In the genomic region with DNA sequence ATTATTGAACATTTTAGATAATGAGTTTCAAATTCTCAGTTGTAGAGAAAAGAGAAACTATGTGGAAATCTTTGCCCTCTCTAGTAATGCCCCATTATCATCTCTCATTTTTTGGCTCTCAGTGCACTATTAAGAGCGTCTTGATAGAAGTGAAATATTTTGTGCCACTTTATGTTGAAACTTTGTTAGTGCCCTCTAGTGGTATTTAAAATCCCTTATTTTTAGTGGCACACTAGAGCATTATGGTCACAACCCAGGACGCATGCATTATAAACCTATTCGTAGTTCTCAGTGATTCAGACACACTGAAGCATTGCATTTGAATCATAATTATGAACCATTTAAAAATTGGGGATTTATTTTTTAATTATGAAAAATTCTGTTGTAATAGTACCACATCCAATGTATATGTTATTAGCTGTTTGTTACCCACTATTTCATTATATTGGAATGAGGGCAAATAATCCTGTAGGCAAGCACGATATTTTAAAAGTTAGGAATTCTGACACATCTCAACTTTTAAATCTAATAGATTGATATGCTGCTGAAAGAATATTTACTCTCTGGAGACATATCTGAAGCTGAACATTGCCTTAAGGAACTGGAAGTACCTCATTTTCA, we compare ENCODE assay signal across 8 cellular contexts. TPM values are rescaled to one million over a fixed set of nuclear protein-coding genes. Genes with fewer than 3 reads are reported as not detected.
DNase-seq lines count a peak whose midpoint lies in the region; ATAC-seq, FAIRE-seq and TF ChIP-seq lines count a peak whose summit lies in the region.

No MANE protein-coding gene starts in this region.

- no peak for TF ChIP-seq EP300 in GM12878 (IDR thresholded peaks at IDR 0.05; ENCODE audit: borderline replicate concordance in 1 of 2, control insufficient read depth in 1 of 2, low read depth in 2 of 2, low read length in 2 of 2)

- H3K4me2 ChIP-seq in GM12878 (ENCODE audit: control insufficient read depth, insufficient read depth) (no peak overlapping the region), keratinocyte (ENCODE audit: control insufficient read depth, extremely low read depth, insufficient read depth, low read depth, low read length) (no peak overlapping the region)

- no peaks in the 10 kb centered on the region for H4K20me1 ChIP-seq in GM12878 (ENCODE audit: control insufficient read depth, insufficient read depth)
- H4K20me1 ChIP-seq in keratinocyte (ENCODE audit: control insufficient read depth, extremely low read depth, insufficient read depth, low read length) = no peaks in the 10 kb centered on the region

- in situ Hi-C loops in GM12878 (cut with MboI) = no loop called here

- TF ChIP-seq CTCF in GM12878 (IDR thresholded peaks at IDR 0.05 in 2 of 3, conservative IDR thresholded peaks at IDR 0.05 in 1 of 3; ENCODE audit: control insufficient read depth in 2 of 3, extremely low read depth in 1 of 3, insufficient read depth in 1 of 3, low read depth in 3 of 3, low read length in 3 of 3) (peak; percentile 34 to 52 (median 44); a peak in 4 of 6 replicates), keratinocyte (optimal IDR thresholded peaks at IDR 0.05 in 1 of 3, IDR thresholded peaks at IDR 0.05 in 1 of 3, conservative IDR thresholded peaks at IDR 0.05 in 1 of 3; ENCODE audit: extremely low read depth in 1 of 3, insufficient read depth in 2 of 3, low read length in 3 of 3) (peak in 2 of 3 experiments; percentile 27 to 32), thyroid gland (IDR thresholded peaks at IDR 0.05) (peak; percentile 23 to 69 (median 60))

- H3K27me3 ChIP-seq in GM12878 (replicated peaks in 1 of 2; ENCODE audit: control insufficient read depth in 2 of 2, insufficient read depth in 2 of 2, low read length in 1 of 2) (no peaks in the 10 kb centered on the region), keratinocyte (ENCODE audit: control insufficient read depth, extremely low read depth, insufficient read depth, low read length) (no peaks in the 10 kb centered on the region), thyroid gland (no peaks in the 10 kb centered on the region)

- no TSS peak for BruUV-seq in GM12878 (replicated peaks; lab: Mats Ljungman, UMichigan)

- FAIRE-seq in GM12878 (lab: Jason Lieb, UNC) = peak; percentile 83
- FAIRE-seq in keratinocyte (lab: Jason Lieb, UNC) = peak; percentile 67

- H3K9me3 ChIP-seq in GM12878 (replicated peaks; ENCODE audit: control insufficient read depth, insufficient read depth, low read length) = no peaks in the 10 kb centered on the region
- no peaks in the 10 kb centered on the region for H3K9me3 ChIP-seq in keratinocyte (ENCODE audit: control insufficient read depth, low read depth, low read length)
- H3K9me3 ChIP-seq in thyroid gland = no peaks in the 10 kb centered on the region

- RAD21 ChIA-PET in GM12878 (lab: Charles Lee; ENCODE audit: unreplicated experiment) = interaction anchor here (0.6 to 10.5 kb wide), 26 partner anchors 9 to 283 kb away, joined by 3 to 115 read pairs (median 6); a partner anchor contains a TSS

- no peak overlapping the region for H3K27ac ChIP-seq in GM12878 (ENCODE audit: control insufficient read depth, insufficient read depth)
- H3K27ac ChIP-seq in keratinocyte (ENCODE audit: control insufficient read depth, insufficient read depth, low read length) = no peak overlapping the region
- H3K27ac ChIP-seq in thyroid gland = peak overlapping the region; percentile 30 to 43 (median 39)

- CTCF ChIA-PET in GM12878 (lab: Yijun Ruan, JAX) = interaction anchor here (0.6 to 11.1 kb wide), 49 partner anchors 9 to 339 kb away, joined by 3 to 196 read pairs (median 4); a partner anchor contains a TSS

- intact Hi-C loops in Right ventricle myocardium inferior (cut with DNase I) (loop anchor here (2.0 to 5.0 kb wide), 3 partner anchors 89 to 281 kb away; no protein-coding TSS in a partner anchor), cardiac septum (cut with DNase I) (loop anchor here (2.0 to 10.0 kb wide), 3 partner anchors 91 to 279 kb away; no protein-coding TSS in a partner anchor), GM12878 (cut with micrococcal nuclease; ENCODE audit: unreplicated experiment) (loop anchor here (1.0 to 10.0 kb wide), 3 partner anchors 90 to 311 kb away; no protein-coding TSS in a partner anchor), thyroid gland (cut with DNase I) (loop anchor here (5.0 kb wide), 1 partner anchor 146 kb away; no protein-coding TSS in a partner anchor)

- H3K4me1 ChIP-seq in GM12878 (ENCODE audit: control insufficient read depth, insufficient read depth, low read length) = no peaks in the 10 kb centered on the region
- H3K4me1 ChIP-seq in keratinocyte (ENCODE audit: control insufficient read depth, extremely low read depth, insufficient read depth, low read length) = peaks cover 3% of the 10 kb centered on the region
- peaks cover 0 to 9% of the 10 kb centered on the region in 2 donors for H3K4me1 ChIP-seq in thyroid gland

- peak; percentile 74 for ATAC-seq in Right ventricle myocardium inferior
- ATAC-seq in HG02571 (IDR thresholded peaks at IDR 0.05; ENCODE audit: unreplicated experiment) = peak; percentile 56
- ATAC-seq in GM12878 = peak; percentile 93

- H3K9ac ChIP-seq in GM12878 (ENCODE audit: control insufficient read depth, insufficient read depth, low read length) = no peak overlapping the region
- no peak overlapping the region for H3K9ac ChIP-seq in keratinocyte (ENCODE audit: control insufficient read depth, extremely low read depth, insufficient read depth, low read length)

- SMC1A ChIA-PET in GM12878 (lab: Charles Lee; ENCODE audit: uncharacterized antibody, unreplicated experiment) = interaction anchor here (0.6 to 15.0 kb wide), 39 partner anchors 10 to 589 kb away, joined by 3 to 221 read pairs (median 5); a partner anchor contains a TSS

- POLR2A ChIA-PET in GM12878 (lab: Charles Lee) = interaction anchor here (0.7 to 2.3 kb wide), 4 partner anchors 24 to 145 kb away, joined by 3 to 9 read pairs (median 3); no protein-coding TSS in a partner anchor

- TF ChIP-seq POLR2A in GM12878 (IDR thresholded peaks at IDR 0.05; ENCODE audit: low read depth, low read length) (no peak), thyroid gland (IDR thresholded peaks at IDR 0.05) (no peak)

- no peaks in the 10 kb centered on the region for H3K9me1 ChIP-seq in keratinocyte (ENCODE audit: control insufficient read depth, extremely low read depth, insufficient read depth, low read length)

- H2AFZ ChIP-seq in GM12878 (ENCODE audit: control insufficient read depth, low read depth, low read length) (no peak overlapping the region), keratinocyte (ENCODE audit: control insufficient read depth, low read length) (no peak overlapping the region)

- no peak for DNase-seq in Right ventricle myocardium inferior (ENCODE audit: missing footprints)
- DNase-seq in cardiac septum (ENCODE audit: low spot score) = no peak
- peak; percentile 39 for DNase-seq in NCI-H446 treated with DMSO at 0.1 percent for 48 hours (lab: John Stamatoyannopoulos, UW)
- DNase-seq in GM12878 (ENCODE audit: low read depth, low spot score) = no peak
- DNase-seq in keratinocyte (ENCODE audit: low read depth, low spot score) = no peak
- DNase-seq in thyroid gland = no peak
- no peak for DNase-seq in HK-2 (ENCODE audit: unreplicated experiment)

- peaks cover 0 to 41% of the 10 kb centered on the region in 2 experiments; a peak in 3 of 4 replicates for H3K36me3 ChIP-seq in GM12878 (ENCODE audit: control insufficient read depth in 2 of 2, insufficient read depth in 2 of 2, low read length in 1 of 2)
- H3K36me3 ChIP-seq in keratinocyte (ENCODE audit: control insufficient read depth in 2 of 2, extremely low read depth in 1 of 2, insufficient read depth in 2 of 2, low read length in 2 of 2) = peaks cover 6 to 8% of the 10 kb centered on the region in 2 experiments
- peaks cover 15 to 45% of the 10 kb centered on the region in 2 donors for H3K36me3 ChIP-seq in thyroid gland

- H3K79me2 ChIP-seq in GM12878 (ENCODE audit: control insufficient read depth, insufficient read depth, low read length) = peaks cover 6% of the 10 kb centered on the region
- H3K79me2 ChIP-seq in keratinocyte (ENCODE audit: control insufficient read depth, insufficient read depth, low read length) = no peaks in the 10 kb centered on the region

- WGBS in GM12878 (ENCODE audit: insufficient coverage, insufficient replicate concordance, low lambda C conversion rate, missing lambda C conversion rate) = 27% methylated on average over 4 of the region's 4 CpGs
- WGBS in thyroid gland, 2 donors = 36 to 40% methylated on average over 4 of the region's 4 CpGs

- H3K4me3 ChIP-seq in GM12878 (no peak overlapping the region), keratinocyte (ENCODE audit: control insufficient read depth in 2 of 3, extremely low read depth in 1 of 3, insufficient read depth in 2 of 3, low read depth in 1 of 3, low read length in 3 of 3) (no peak overlapping the region), thyroid gland (replicated peaks in 1 of 3) (no peak overlapping the region)

- dilution Hi-C loops in keratinocyte (cut with MboI; ENCODE audit: extremely low pct_ligation_motif_present, low sequenced_read_pairs) = loop anchor here (25.0 kb wide), 1 partner anchor 581 kb away; a partner anchor contains a TSS

- TF ChIP-seq RAD21 in GM12878 (IDR thresholded peaks at IDR 0.05; ENCODE audit: insufficient read depth, low read depth, low read length) = peak; percentile 66

RNA-seq across cellular contexts. Expression of a gene that starts 21.9 kb away (rescaled TPM):
- total RNA-seq in Right ventricle myocardium inferior = 71.6 TPM
- 42.0 TPM for total RNA-seq in cardiac septum
- total RNA-seq in GM12878 (2013; cell fraction: nucleolus; rRNA removed) = 343 and 354 TPM in 2 replicates
- 106 and 108 TPM in 2 replicates for total RNA-seq in GM12878 (2014; rRNA removed)
- total RNA-seq in GM12878 (2014; rRNA removed; fragmentation: Illumina TruSeq; extraction: Trizol) = 168 and 179 TPM in 2 replicates
- 169 and 181 TPM in 2 replicates for total RNA-seq in GM12878 (2021)
- 158 TPM for polyA plus RNA-seq in GM12878 (2011; ENCODE audit: low read depth)
- polyA plus RNA-seq in GM12878 (2011; rRNA removed) = 189 and 280 TPM in 2 replicates
- polyA plus RNA-seq in GM12878 (2011; cell fraction: cytosol; rRNA removed) = 33.8 and 38.8 TPM in 2 replicates
- polyA plus RNA-seq in GM12878 (2011; cell fraction: nucleus; rRNA removed) = 93.5 and 111 TPM in 2 replicates
- polyA plus RNA-seq in GM12878 (2012) = 313 and 387 TPM in 2 replicates
- polyA plus RNA-seq in GM12878 (2014; fragmentation: Illumina TruSeq; extraction: Trizol) = 219 and 380 TPM in 2 replicates
- polyA plus RNA-seq in GM12878 (2014; fragmentation: Nextera tagmentation; extraction: Ambion mirVana) = 100 to 1,000 TPM; 101 to 138 TPM
- polyA plus RNA-seq in GM12878 (2014; rRNA removed) = 155 and 174 TPM in 2 replicates
- 100 to 1,000 TPM; 341 to 372 TPM for polyA plus RNA-seq in GM12878 (2016; fragmentation: Nextera tagmentation; extraction: Ambion mirVana)
- 37.1 and 72.9 TPM in 2 replicates for polyA minus RNA-seq in GM12878 (2011; rRNA and poly(A)+ RNA removed)
- 31.5 and 42.2 TPM in 2 replicates for polyA minus RNA-seq in GM12878 (2011; cell fraction: cytosol; rRNA and poly(A)+ RNA removed)
- polyA minus RNA-seq in GM12878 (2011; cell fraction: nucleus; rRNA and poly(A)+ RNA removed) = 57.9 and 72.6 TPM in 2 replicates
- 63.1 to 146 TPM (median 99.7 TPM) in 3 replicates for polyA plus RNA-seq in keratinocyte
- polyA plus RNA-seq in keratinocyte (2011; ENCODE audit: low read depth) = 334 TPM
- 60.6 and 83.9 TPM in 2 replicates for polyA plus RNA-seq in keratinocyte (2011; cell fraction: cytosol; rRNA removed)
- 75.6 and 156 TPM in 2 replicates for polyA plus RNA-seq in keratinocyte (2011; cell fraction: nucleus; rRNA removed)
- polyA plus RNA-seq in keratinocyte (2012; ENCODE audit: low replicate concordance) = 80.0 and 198 TPM in 2 replicates
- polyA minus RNA-seq in keratinocyte = 8.4 to 29.0 TPM (median 14.0 TPM) in 3 replicates
- 27.0 TPM for polyA minus RNA-seq in keratinocyte (2011; cell fraction: cytosol; rRNA and poly(A)+ RNA removed)
- polyA minus RNA-seq in keratinocyte (2011; cell fraction: nucleus; rRNA and poly(A)+ RNA removed) = 37.1 and 90.1 TPM in 2 replicates
- total RNA-seq in thyroid gland = 100 to 1,000 TPM; 188 to 340 (median 256) TPM

RNA-seq across cellular contexts. Expression of a gene that starts 25.3 kb away (rescaled TPM):
- total RNA-seq in Right ventricle myocardium inferior (19.0 TPM), cardiac septum (31.1 TPM), GM12878 (2014; rRNA removed) (13.8 and 19.2 TPM in 2 replicates), GM12878 (2014; rRNA removed; fragmentation: Illumina TruSeq; extraction: Trizol) (25.1 and 26.1 TPM in 2 replicates), GM12878 (2021) (16.4 and 19.1 TPM in 2 replicates), thyroid gland (10 to 100 TPM; 27.3 to 48.4 (median 34.1) TPM)
- total RNA-seq in GM12878 (2013; cell fraction: nucleolus; rRNA removed) = 53.8 and 60.1 TPM in 2 replicates
- polyA plus RNA-seq in GM12878 (2011; ENCODE audit: low read depth) = 8.1 TPM
- polyA plus RNA-seq in GM12878 (2011; rRNA removed) (34.3 and 67.2 TPM in 2 replicates), GM12878 (2014; fragmentation: Illumina TruSeq; extraction: Trizol) (31.9 and 32.6 TPM in 2 replicates), GM12878 (2014; fragmentation: Nextera tagmentation; extraction: Ambion mirVana) (10 to 100 TPM; 34.7 to 40.8 TPM), GM12878 (2014; rRNA removed) (12.6 and 24.5 TPM in 2 replicates), GM12878 (2016; fragmentation: Nextera tagmentation; extraction: Ambion mirVana) (10 to 100 TPM; 30.7 to 33.8 TPM), keratinocyte (12.8 to 30.4 TPM (median 13.9 TPM) in 3 replicates)
- polyA plus RNA-seq in GM12878 (2011; cell fraction: cytosol; rRNA removed) = 10.1 and 11.6 TPM in 2 replicates
- polyA plus RNA-seq in GM12878 (2011; cell fraction: nucleus; rRNA removed) = 25.2 and 26.0 TPM in 2 replicates
- 23.8 and 25.3 TPM in 2 replicates for polyA plus RNA-seq in GM12878 (2012)
- 13.2 and 17.4 TPM in 2 replicates for polyA minus RNA-seq in GM12878 (2011; rRNA and poly(A)+ RNA removed)
- 4.3 and 9.0 TPM in 2 replicates for polyA minus RNA-seq in GM12878 (2011; cell fraction: cytosol; rRNA and poly(A)+ RNA removed)
- 17.3 and 23.0 TPM in 2 replicates for polyA minus RNA-seq in GM12878 (2011; cell fraction: nucleus; rRNA and poly(A)+ RNA removed)
- 38.6 TPM for polyA plus RNA-seq in keratinocyte (2011; ENCODE audit: low read depth)
- 12.0 and 26.0 TPM in 2 replicates for polyA plus RNA-seq in keratinocyte (2011; cell fraction: cytosol; rRNA removed)
- 9.2 and 14.1 TPM in 2 replicates for polyA plus RNA-seq in keratinocyte (2011; cell fraction: nucleus; rRNA removed)
- polyA plus RNA-seq in keratinocyte (2012; ENCODE audit: low replicate concordance) = 15.0 and 23.7 TPM in 2 replicates
- 2.4 to 22.3 TPM (median 4.6 TPM) in 3 replicates for polyA minus RNA-seq in keratinocyte
- 6.5 TPM for polyA minus RNA-seq in keratinocyte (2011; cell fraction: cytosol; rRNA and poly(A)+ RNA removed)
- 2.7 and 3.0 TPM in 2 replicates for polyA minus RNA-seq in keratinocyte (2011; cell fraction: nucleus; rRNA and poly(A)+ RNA removed)

RNA-seq across cellular contexts. Expression of a gene that starts 25.7 kb away (rescaled TPM):
- 44.2 TPM for total RNA-seq in Right ventricle myocardium inferior
- total RNA-seq in cardiac septum = 51.4 TPM
- 83.0 and 89.3 TPM in 2 replicates for total RNA-seq in GM12878 (2013; cell fraction: nucleolus; rRNA removed)
- 42.6 and 45.6 TPM in 2 replicates for total RNA-seq in GM12878 (2014; rRNA removed)
- total RNA-seq in GM12878 (2014; rRNA removed; fragmentation: Illumina TruSeq; extraction: Trizol) = 42.7 and 43.9 TPM in 2 replicates
- 50.7 and 55.1 TPM in 2 replicates for total RNA-seq in GM12878 (2021)
- polyA plus RNA-seq in GM12878 (2011; ENCODE audit: low read depth) = 24.6 TPM
- polyA plus RNA-seq in GM12878 (2011; rRNA removed) = 34.2 and 51.1 TPM in 2 replicates
- 12.6 and 16.9 TPM in 2 replicates for polyA plus RNA-seq in GM12878 (2011; cell fraction: cytosol; rRNA removed)
- polyA plus RNA-seq in GM12878 (2011; cell fraction: nucleus; rRNA removed) = 9.5 and 10.9 TPM in 2 replicates
- 35.2 and 38.3 TPM in 2 replicates for polyA plus RNA-seq in GM12878 (2012)
- 50.5 and 60.6 TPM in 2 replicates for polyA plus RNA-seq in GM12878 (2014; fragmentation: Illumina TruSeq; extraction: Trizol)
- 10 to 100 TPM; 30.2 to 36.2 TPM for polyA plus RNA-seq in GM12878 (2014; fragmentation: Nextera tagmentation; extraction: Ambion mirVana)
- polyA plus RNA-seq in GM12878 (2014; rRNA removed) = 20.8 and 24.8 TPM in 2 replicates
- 10 to 100 TPM; 64.9 to 65.3 TPM for polyA plus RNA-seq in GM12878 (2016; fragmentation: Nextera tagmentation; extraction: Ambion mirVana)
- 40.1 and 55.3 TPM in 2 replicates for polyA minus RNA-seq in GM12878 (2011; rRNA and poly(A)+ RNA removed)
- polyA minus RNA-seq in GM12878 (2011; cell fraction: cytosol; rRNA and poly(A)+ RNA removed) = 23.3 and 29.0 TPM in 2 replicates
- 30.6 and 58.7 TPM in 2 replicates for polyA minus RNA-seq in GM12878 (2011; cell fraction: nucleus; rRNA and poly(A)+ RNA removed)
- 16.8 to 27.7 TPM (median 21.2 TPM) in 3 replicates for polyA plus RNA-seq in keratinocyte
- 22.6 TPM for polyA plus RNA-seq in keratinocyte (2011; ENCODE audit: low read depth)
- polyA plus RNA-seq in keratinocyte (2011; cell fraction: cytosol; rRNA removed) = 14.8 and 30.0 TPM in 2 replicates
- polyA plus RNA-seq in keratinocyte (2011; cell fraction: nucleus; rRNA removed) = 18.0 and 23.4 TPM in 2 replicates
- polyA plus RNA-seq in keratinocyte (2012; ENCODE audit: low replicate concordance) = 19.7 and 21.8 TPM in 2 replicates
- 12.0 to 38.5 TPM (median 22.2 TPM) in 3 replicates for polyA minus RNA-seq in keratinocyte
- polyA minus RNA-seq in keratinocyte (2011; cell fraction: cytosol; rRNA and poly(A)+ RNA removed) = 29.0 TPM
- polyA minus RNA-seq in keratinocyte (2011; cell fraction: nucleus; rRNA and poly(A)+ RNA removed) = 30.6 and 58.2 TPM in 2 replicates
- 10 to 100 TPM; 62.2 to 96.2 (median 71.1) TPM for total RNA-seq in thyroid gland

Comparison
In these comparisons a context has a peak if more than half of its experiments do, and no peak if none do; other contexts are left out.
1. H3K27ac ChIP-seq: peak in thyroid gland (3 of 3); none in GM12878 (single experiment) and keratinocyte (single experiment).
2. Peak in every context shown above with its lines, with median percentiles within 50 percentile points of each other: ATAC-seq and CTCF ChIP-seq.